Comparison of ENCODE assay signal across 17 cellular contexts in genomic region chr15:101232677-101233076, GRCh38. TPM values are rescaled to one million over a fixed set of nuclear protein-coding genes. Genes with fewer than 3 reads are reported as not detected.
DNase-seq lines count a peak whose midpoint lies in the region; ATAC-seq, FAIRE-seq and TF ChIP-seq lines count a peak whose summit lies in the region.
"Had no signal": no experiment of that assay in that cellular context is flagged by ENCODE, and none has a peak within 500 bp of the region (broad histone marks: within the 10 kb centered on the region; RNA-seq: fewer than 3 reads in every experiment).

No MANE protein-coding gene starts in this region.

- H3K4me1 ChIP-seq in thyroid gland (peaks cover 22 to 27% of the 10 kb centered on the region in 2 donors), pancreas (no peaks in the 10 kb centered on the region)

- no peak for TF ChIP-seq CTCF in thyroid gland (IDR thresholded peaks at IDR 0.05)
- TF ChIP-seq CTCF in pancreas (IDR thresholded peaks at IDR 0.05), result no peak

- DNase-seq in Right ventricle myocardium inferior (ENCODE audit: missing footprints), result no peak
- DNase-seq in cardiac septum (ENCODE audit: low spot score), result no peak
- DNase-seq in cerebellar cortex (ENCODE audit: low spot score), result peak; percentile 55
- peak; percentile 28 for DNase-seq in midbrain (lab: John Stamatoyannopoulos, UW)
- DNase-seq in thyroid gland, result peak; percentile 58 to 66
- DNase-seq in NCI-H128 (lab: John Stamatoyannopoulos, UW; ENCODE audit: unreplicated experiment), result no peak
- no peak for DNase-seq in effector CD8-positive, alpha-beta T cell (lab: John Stamatoyannopoulos, UW)
- no peak for DNase-seq in pancreas
- DNase-seq: activated T-cell treated with anti-CD3 and anti-CD28 coated beads, Interleukin-2, amount 50 U/mL, for 72 hours; DMS53; erythroblast; MG63; NCI-H1694; SHP77 treated with DMSO at 0.1 percent for 48 hours; small intestine; stimulated activated CD4-positive, alpha-beta T cell treated with anti-CD3 and anti-CD28 coated beads, Interleukin-4, amount 100 ng/mL, for 24 hours had no signal

- FAIRE-seq in pancreas (lab: Jason Lieb, UNC), result no peak
- FAIRE-seq: small intestine had no signal

- intact Hi-C loops in Right ventricle myocardium inferior (cut with DNase I), result no loop called here
- intact Hi-C loops in cardiac septum (cut with DNase I), result no loop called here
- intact Hi-C loops in thyroid gland (cut with DNase I), result no loop called here
- intact Hi-C loops in pancreas (cut with DNase I), result no loop called here

- ATAC-seq in Right ventricle myocardium inferior, result peak; percentile 74
- no peak for ATAC-seq in pancreas
- ATAC-seq: activated T-cell treated with anti-CD3 and anti-CD28 coated beads, Interleukin-2, amount 50 U/mL, for 72 hours had no signal

- H3K27me3 ChIP-seq in thyroid gland (no peaks in the 10 kb centered on the region), pancreas (no peaks in the 10 kb centered on the region)
- H3K27me3 ChIP-seq: left lung, MG63 had no signal

- H3K27ac ChIP-seq in thyroid gland (peak overlapping the region in 2 of 3 donors; percentile 19 to 24), pancreas (no peak overlapping the region)

- no peak for TF ChIP-seq POLR2A in thyroid gland (IDR thresholded peaks at IDR 0.05)

- H3K36me3 ChIP-seq in thyroid gland (no peaks in the 10 kb centered on the region), pancreas (no peaks in the 10 kb centered on the region)

- WGBS in thyroid gland, 2 donors, result 39 to 48% methylated on average over 5 of the region's 5 CpGs
- 77 to 86% methylated on average over 5 of the region's 5 CpGs for WGBS in pancreas, 2 donors

- H3K9me3 ChIP-seq in thyroid gland (no peaks in the 10 kb centered on the region), pancreas (no peaks in the 10 kb centered on the region)

- no peak overlapping the region for H3K4me3 ChIP-seq in thyroid gland (replicated peaks in 1 of 3)
- no peak overlapping the region for H3K4me3 ChIP-seq in pancreas
- H3K4me3 ChIP-seq: left lung, MG63 had no signal

RNA-seq across cellular contexts. Expression of gene CHSY1, which starts 19.2 kb away (rescaled TPM):
- total RNA-seq in Right ventricle myocardium inferior, result 13.3 TPM
- total RNA-seq in cardiac septum, result 17.5 TPM
- total RNA-seq in thyroid gland, result 10 to 100 TPM; 13.8 to 26.6 (median 18.5) TPM
- total RNA-seq in pancreas, result 10 to 100 TPM in 1 of 6 donors, 1 to 10 TPM in 5; 4.6 to 11.2 (median 6.6) TPM
- polyA plus RNA-seq in pancreas, result 1 to 10 TPM; 3.4 to 4.9 TPM

RNA-seq across cellular contexts. Expression of gene SELENOS, which starts 44.6 kb away (rescaled TPM):
- total RNA-seq in Right ventricle myocardium inferior (42.1 TPM), cardiac septum (51.6 TPM), thyroid gland (10 to 100 TPM; 50.4 to 77.3 (median 65.6) TPM), pancreas (10 to 100 TPM; 26.6 to 50.4 (median 36.1) TPM)
- 10 to 100 TPM; 50.3 to 72.7 TPM for polyA plus RNA-seq in pancreas

Comparison
In these comparisons a context has a peak if more than half of its experiments do, and no peak if none do; other contexts are left out.
1. DNase-seq: peak in cerebellar cortex (single experiment), midbrain (single experiment) and thyroid gland (2 of 2); none in Right ventricle myocardium inferior (single experiment), cardiac septum (single experiment), NCI-H128 (single experiment), effector CD8-positive, alpha-beta T cell (single experiment) and pancreas (0 of 6).
2. H3K27ac ChIP-seq: peak in thyroid gland (2 of 3); none in pancreas (0 of 4).